ENCODE assay signal across 26 cellular contexts in the genomic region with DNA sequence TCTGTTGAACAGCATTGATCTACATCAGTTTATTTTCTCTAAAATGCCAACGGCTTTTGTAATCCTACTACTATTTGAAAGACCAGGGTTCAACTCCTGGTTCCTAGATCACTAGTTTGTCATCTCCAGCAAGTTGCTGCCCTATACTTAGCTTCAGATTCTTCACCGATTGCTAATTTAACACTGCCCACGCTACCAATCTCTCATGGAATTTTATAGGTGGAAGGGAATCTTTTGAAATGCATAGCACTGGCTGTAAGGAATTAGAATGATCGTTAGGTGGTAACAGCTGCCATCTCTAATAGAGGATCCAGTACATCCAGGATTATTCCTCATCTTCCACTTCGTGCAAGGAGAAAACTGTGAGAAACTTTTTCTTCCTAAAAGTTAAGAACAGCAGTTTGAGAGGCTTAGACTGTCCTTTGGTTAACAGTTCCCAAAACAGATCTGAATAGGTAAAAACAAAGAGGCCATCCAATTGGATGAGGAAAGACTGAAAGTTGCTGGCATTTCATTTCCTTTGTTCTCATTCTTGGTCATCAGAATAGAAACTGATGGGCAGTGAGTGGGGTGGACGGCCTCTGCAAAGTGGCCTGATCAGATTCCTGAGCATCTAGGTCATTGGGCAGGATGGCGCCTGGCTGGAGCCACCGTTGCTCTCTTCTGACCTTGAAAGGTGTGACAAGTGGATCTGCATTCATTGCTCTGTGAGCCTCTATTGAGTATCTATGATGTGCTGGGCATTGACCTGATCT.
DNase-seq lines count a peak whose midpoint lies in the region; ATAC-seq, FAIRE-seq and TF ChIP-seq lines count a peak whose summit lies in the region.
"Had no signal": no experiment of that assay in that cellular context is flagged by ENCODE, and none has a peak within 500 bp of the region (broad histone marks: within the 10 kb centered on the region; RNA-seq: fewer than 3 reads in every experiment).

No MANE protein-coding gene starts in this region.

- H3K27ac ChIP-seq in HepG2 (ENCODE audit: extremely low read length, insufficient read depth, low read length) (no peak overlapping the region), right lobe of liver (no peak overlapping the region), H1 (ENCODE audit: low read depth, low read length) (no peak overlapping the region)
- H3K27ac ChIP-seq: BLaER1 treated with 17β-estradiol and CSF1 and Interleukin-3, amounts not matched to agents 10 nM and 100 nM; breast epithelium; left ventricle myocardium inferior; parathyroid adenoma had no signal

- no peak for FAIRE-seq in HepG2 (lab: Jason Lieb, UNC)
- FAIRE-seq in H1 (lab: Jason Lieb, UNC) = peak; percentile 57
- FAIRE-seq: small intestine had no signal

- TF ChIP-seq POLR2A in HepG2 (IDR thresholded peaks at IDR 0.05; ENCODE audit: insufficient read depth in 1 of 2, low read depth in 2 of 2, low read length in 2 of 2) = no peak
- TF ChIP-seq POLR2A in right lobe of liver (IDR thresholded peaks at IDR 0.05) = no peak
- no peak for TF ChIP-seq POLR2A in H1 (IDR thresholded peaks at IDR 0.05; ENCODE audit: control extremely low read depth in 1 of 2, low read depth in 2 of 2, low read length in 2 of 2)

- H4K20me1 ChIP-seq in HepG2 (ENCODE audit: insufficient read depth, low read length) = no peaks in the 10 kb centered on the region
- H4K20me1 ChIP-seq in H1 (replicated peaks in 1 of 2; ENCODE audit: control insufficient read depth in 1 of 2, insufficient read depth in 2 of 2, low read length in 2 of 2) = no peaks in the 10 kb centered on the region
- H4K20me1 ChIP-seq: BLaER1 treated with 17β-estradiol and CSF1 and Interleukin-3, amounts not matched to agents 10 nM and 100 nM had no signal

- H3K27me3 Mint-ChIP-seq in mesothelial cell of epicardium (ENCODE audit: low read depth) = no peaks in the 10 kb centered on the region

- no peak overlapping the region for H2BK15ac ChIP-seq in H1 (ENCODE audit: low read length)

- peaks cover 30% of the 10 kb centered on the region for H3K4me1 Mint-ChIP-seq in mesothelial cell of epicardium
- H3K4me1 Mint-ChIP-seq: activated naive CD4-positive, alpha-beta T cell treated with anti-CD3 and anti-CD28 coated beads, Interleukin-2, amount 50 U/mL, for 24 hours had no signal

- no peak overlapping the region for H2BK12ac ChIP-seq in H1 (ENCODE audit: low read depth, low read length)

- no TSS peak for BruUV-seq in HepG2 (replicated peaks; lab: Mats Ljungman, UMichigan)

- TF ChIP-seq CTCF in HepG2 (CRISPR knock-in tag; IDR thresholded peaks at IDR 0.05) (no peak), right lobe of liver (IDR thresholded peaks at IDR 0.05) (no peak), H1 (IDR thresholded peaks at IDR 0.05; ENCODE audit: control extremely low read depth in 1 of 3, insufficient read depth in 1 of 3, low read depth in 1 of 3, low read length in 3 of 3) (no peak), mesothelial cell of epicardium (IDR thresholded peaks at IDR 0.05; ENCODE audit: unreplicated experiment) (no peak)

- no peak overlapping the region for H4K5ac ChIP-seq in H1 (ENCODE audit: insufficient read length, low read depth, low read length)

- no peak for TF ChIP-seq EP300 in HepG2 (IDR thresholded peaks at IDR 0.05; ENCODE audit: low read depth in 2 of 2, low read length in 2 of 2)
- TF ChIP-seq EP300 in HepG2 (CRISPR knock-in tag; IDR thresholded peaks at IDR 0.05; ENCODE audit: borderline replicate concordance) = peak; percentile 17; the same call in 1 of the 2 replicates
- no peak for TF ChIP-seq EP300 in H1 (IDR thresholded peaks at IDR 0.05; ENCODE audit: borderline replicate concordance in 1 of 2, low read depth in 2 of 2, low read length in 2 of 2)

- no peak overlapping the region for H4K8ac ChIP-seq in H1 (ENCODE audit: extremely low read depth, insufficient read depth, low read length)

- H3K4me3 ChIP-seq in HepG2 (replicated peaks in 1 of 3; ENCODE audit: insufficient read depth in 1 of 3, low read depth in 2 of 3, low read length in 3 of 3) (no peak overlapping the region), right lobe of liver (no peak overlapping the region), H1 (ENCODE audit: extremely low read depth in 1 of 4, insufficient read depth in 2 of 4, low read depth in 3 of 4, low read length in 4 of 4) (no peak overlapping the region)
- H3K4me3 ChIP-seq: BLaER1 treated with 17β-estradiol and CSF1 and Interleukin-3, amounts not matched to agents 10 nM and 100 nM; breast epithelium; left ventricle myocardium inferior had no signal

- peak; percentile 60 for ATAC-seq in HepG2
- no peak for ATAC-seq in right lobe of liver
- no peak for ATAC-seq in GM19328 (IDR thresholded peaks at IDR 0.05; ENCODE audit: unreplicated experiment)
- ATAC-seq: activated CD8-positive, alpha-beta T cell treated with anti-CD3 and anti-CD28 coated beads, Interleukin-2, amount 10 ng/mL, durations not matched to agents 7 days and 5 days; activated T-cell treated with anti-CD3 and anti-CD28 coated beads, Interleukin-2, amount 50 U/mL, for 4 hours had no signal

- no peak overlapping the region for H3K4me2 ChIP-seq in HepG2 (ENCODE audit: low read depth, low read length)
- no peak overlapping the region; a peak in 2 of 4 replicates for H3K4me2 ChIP-seq in H1 (ENCODE audit: insufficient read depth in 1 of 2, low read depth in 2 of 2, low read length in 2 of 2)
- H3K4me2 ChIP-seq: BLaER1 treated with 17β-estradiol and CSF1 and Interleukin-3, amounts not matched to agents 10 nM and 100 nM had no signal

- H3K36me3 Mint-ChIP-seq in mesothelial cell of epicardium = no peaks in the 10 kb centered on the region

- no peaks in the 10 kb centered on the region for H3K23me2 ChIP-seq in H1 (ENCODE audit: low read depth, low read length)

- H2BK120ac ChIP-seq in H1 (replicated peaks; ENCODE audit: low read depth, low read length) = no peak overlapping the region

- DNase-seq in HepG2 (ENCODE audit: low spot score) = peak; percentile 75
- DNase-seq in right lobe of liver = no peak
- DNase-seq in H1 (ENCODE audit: low read depth in 1 of 2, low spot score in 2 of 2) = peak in 1 of 2 experiments; percentile 17
- DNase-seq in mesothelial cell of epicardium (ENCODE audit: low spot score in 2 of 2, unreplicated experiment in 2 of 2) = no peak
- no peak for DNase-seq in anterior cingulate cortex (lab: John Stamatoyannopoulos, UW)
- DNase-seq in NCI-H345 treated with DMSO at 0.1 percent for 48 hours (lab: John Stamatoyannopoulos, UW; ENCODE audit: unreplicated experiment) = no peak
- no peak for DNase-seq in NCI-H82 (lab: John Stamatoyannopoulos, UW)
- DNase-seq: 8988T; activated CD4-positive, CD25-positive, alpha-beta regulatory T cell; activated CD8-positive, alpha-beta T cell treated with anti-CD3 and anti-CD28 coated beads, Interleukin-2, amount 10 ng/mL, durations not matched to agents 7 days and 5 days; activated T-cell treated with anti-CD3 and anti-CD28 coated beads, Interleukin-2, amount 50 U/mL, for 4 hours; foreskin fibroblast; GOT3; left ventricle myocardium inferior; NCI-H1105 treated with DMSO at 0.1 percent for 48 hours; NCI-H2171 treated with DMSO at 0.1 percent for 48 hours; NCI-H748 treated with DMSO at 0.1 percent for 48 hours; OCI-M1; small intestine; stimulated activated CD8-positive, alpha-beta memory T cell treated with anti-CD3 and anti-CD28 coated beads, Interleukin-4, amount 100 ng/mL, for 48 hours had no signal

- in situ Hi-C loops in HepG2 (cut with HindIII; ENCODE audit: extremely low pct_ligation_motif_present, low pct_unique_long_range_greater_than_20kb) = no loop called here

- H3K23ac ChIP-seq in H1 (ENCODE audit: insufficient read length) = no peak overlapping the region

- no peak overlapping the region for H3K56ac ChIP-seq in H1 (replicated peaks; ENCODE audit: insufficient read length, low read depth, low read length)

- TF ChIP-seq RAD21 in HepG2 (CRISPR knock-in tag; IDR thresholded peaks at IDR 0.05) (no peak), H1 (IDR thresholded peaks at IDR 0.05 in 1 of 2, conservative IDR thresholded peaks at IDR 0.05 in 1 of 2; ENCODE audit: low read depth in 2 of 2, low read length in 2 of 2) (no peak)

- H3K79me2 ChIP-seq in HepG2 (ENCODE audit: insufficient read depth, low read length) = no peaks in the 10 kb centered on the region
- no peaks in the 10 kb centered on the region for H3K79me2 ChIP-seq in H1 (ENCODE audit: control insufficient read depth in 1 of 2, insufficient read depth in 2 of 2, low read length in 2 of 2)
- H3K79me2 ChIP-seq: parathyroid adenoma had no signal

- H4K91ac ChIP-seq in H1 (replicated peaks; ENCODE audit: insufficient read length, low read length) = no peak overlapping the region

- H2AK5ac ChIP-seq in H1 (ENCODE audit: low read depth, low read length) = no peak overlapping the region

- H2BK20ac ChIP-seq in H1 (ENCODE audit: low read length) = no peak overlapping the region

- no peak overlapping the region for H3K4ac ChIP-seq in H1 (replicated peaks; ENCODE audit: insufficient read length, low read depth, low read length)

- H2AFZ ChIP-seq in HepG2 (ENCODE audit: low read length) (no peak overlapping the region), H1 (ENCODE audit: low read length) (peak overlapping the region; percentile 58; the same call in 1 of the 2 replicates)

- H3K9ac ChIP-seq in HepG2 (ENCODE audit: insufficient read depth, low read depth, low read length) (no peak overlapping the region), H1 (replicated peaks in 1 of 4; ENCODE audit: extremely low read depth in 1 of 4, low read depth in 3 of 4, low read length in 3 of 4) (no peak overlapping the region)
- H3K9ac ChIP-seq: BLaER1 treated with 17β-estradiol and CSF1 and Interleukin-3, amounts not matched to agents 10 nM and 100 nM; parathyroid adenoma had no signal

- no peaks in the 10 kb centered on the region for H3K79me1 ChIP-seq in H1 (ENCODE audit: low read depth, low read length)

- no peak overlapping the region for H3K18ac ChIP-seq in H1 (ENCODE audit: extremely low read depth, low read length)

- H3K27ac Mint-ChIP-seq in mesothelial cell of epicardium = peak overlapping the region; percentile 57
- H3K27ac Mint-ChIP-seq: activated CD8-positive, alpha-beta T cell treated with anti-CD3 and anti-CD28 coated beads, Interleukin-2, amount 10 ng/mL, durations not matched to agents 7 days and 5 days; activated naive CD4-positive, alpha-beta T cell treated with anti-CD3 and anti-CD28 coated beads, Interleukin-2, amount 50 U/mL, for 24 hours; dendritic cell treated with granulocyte-macrophage colony-stimulating factor and Interleukin-4, amounts not matched to agents 40 ng/mL and 50 ng/mL, for 4 days had no signal

- H3K9me3 Mint-ChIP-seq in mesothelial cell of epicardium = no peaks in the 10 kb centered on the region
- H3K9me3 Mint-ChIP-seq: activated naive CD4-positive, alpha-beta T cell treated with anti-CD3 and anti-CD28 coated beads, Interleukin-2, amount 50 U/mL, for 24 hours; activated T-cell treated with anti-CD3 and anti-CD28 coated beads, Interleukin-2, amount 50 U/mL, for 4 hours; dendritic cell treated with granulocyte-macrophage colony-stimulating factor and Interleukin-4, amounts not matched to agents 40 ng/mL and 50 ng/mL, for 4 days had no signal

- no peak overlapping the region for H2BK5ac ChIP-seq in H1 (ENCODE audit: low read depth, low read length)

- peaks cover 34% of the 10 kb centered on the region for H3K4me1 ChIP-seq in HepG2 (ENCODE audit: insufficient read depth, low read length)
- H3K4me1 ChIP-seq in right lobe of liver = no peaks in the 10 kb centered on the region
- peaks cover 7 to 9% (median 8%) of the 10 kb centered on the region in 4 experiments; a peak in 6 of 7 replicates for H3K4me1 ChIP-seq in H1 (replicated peaks in 1 of 4; ENCODE audit: control insufficient read depth in 3 of 4, insufficient read depth in 4 of 4, low read length in 3 of 4)
- H3K4me1 ChIP-seq: BLaER1 treated with 17β-estradiol and CSF1 and Interleukin-3, amounts not matched to agents 10 nM and 100 nM; breast epithelium; left ventricle myocardium inferior had no signal

- POLR2A ChIA-PET in HepG2 (lab: Yijun Ruan, JAX) = no interaction called here
- POLR2A ChIA-PET in H1 (lab: Charles Lee; ENCODE audit: partially characterized antibody) = interaction anchor here (0.7 kb wide), 1 partner anchor 27 kb away, joined by 3 read pairs; no protein-coding TSS in a partner anchor

- H3K27me3 ChIP-seq in HepG2 (ENCODE audit: control insufficient read depth in 1 of 2, insufficient read depth in 2 of 2, low read length in 2 of 2) (no peaks in the 10 kb centered on the region), right lobe of liver (no peaks in the 10 kb centered on the region), H1 (replicated peaks in 1 of 4; ENCODE audit: control insufficient read depth in 3 of 4, extremely low read depth in 1 of 4, insufficient read depth in 3 of 4, low read length in 3 of 4) (no peaks in the 10 kb centered on the region)
- H3K27me3 ChIP-seq: BLaER1 treated with 17β-estradiol and CSF1 and Interleukin-3, amounts not matched to agents 10 nM and 100 nM; breast epithelium had no signal

- no peaks in the 10 kb centered on the region for H3K9me3 ChIP-seq in HepG2 (ENCODE audit: low read length)
- H3K9me3 ChIP-seq in right lobe of liver = no peaks in the 10 kb centered on the region
- H3K9me3 ChIP-seq in H1 (ENCODE audit: insufficient read depth in 2 of 2, low read depth in 1 of 2, low read length in 1 of 2) = no peaks in the 10 kb centered on the region
- H3K9me3 ChIP-seq: breast epithelium, left ventricle myocardium inferior had no signal

- 38% methylated on average over 8 of the region's 8 CpGs for WGBS in HepG2 (ENCODE audit: low lambda C conversion rate)
- WGBS in right lobe of liver (ENCODE audit: insufficient coverage, low coverage, low lambda C conversion rate, missing lambda C conversion rate) = 63% methylated on average over 6 of the region's 8 CpGs
- 65% methylated on average over 8 of the region's 8 CpGs; no CpG with 5 or more reads in 1 of the 2 experiments for WGBS in H1 (ENCODE audit: extremely low coverage in 1 of 2, insufficient coverage in 1 of 2, insufficient read length in 1 of 2, insufficient replicate concordance in 2 of 2, low coverage in 1 of 2, low lambda C conversion rate in 2 of 2, missing lambda C conversion rate in 1 of 2), 2 experiments

- no peaks in the 10 kb centered on the region for H3K36me3 ChIP-seq in HepG2 (replicated peaks in 1 of 2; ENCODE audit: control insufficient read depth in 1 of 2, insufficient read depth in 2 of 2, low read length in 2 of 2)
- no peaks in the 10 kb centered on the region for H3K36me3 ChIP-seq in right lobe of liver
- no peaks in the 10 kb centered on the region for H3K36me3 ChIP-seq in H1 (ENCODE audit: control insufficient read depth in 2 of 4, insufficient read depth in 4 of 4, low read length in 3 of 4)
- H3K36me3 ChIP-seq: BLaER1 treated with 17β-estradiol and CSF1 and Interleukin-3, amounts not matched to agents 10 nM and 100 nM; breast epithelium; left ventricle myocardium inferior had no signal

- H3K14ac ChIP-seq in H1 (ENCODE audit: insufficient read length) = no peak overlapping the region

- H3K4me3 Mint-ChIP-seq in mesothelial cell of epicardium = no peak overlapping the region
- H3K4me3 Mint-ChIP-seq: activated CD8-positive, alpha-beta T cell treated with anti-CD3 and anti-CD28 coated beads, Interleukin-2, amount 10 ng/mL, durations not matched to agents 7 days and 5 days; activated naive CD4-positive, alpha-beta T cell treated with anti-CD3 and anti-CD28 coated beads, Interleukin-2, amount 50 U/mL, for 24 hours; activated T-cell treated with anti-CD3 and anti-CD28 coated beads, Interleukin-2, amount 50 U/mL, for 4 hours; dendritic cell treated with granulocyte-macrophage colony-stimulating factor and Interleukin-4, amounts not matched to agents 40 ng/mL and 50 ng/mL, for 4 days had no signal

- intact Hi-C loops in HepG2 (cut with micrococcal nuclease; ENCODE audit: unreplicated experiment) (no loop called here), right lobe of liver (cut with DNase I) (no loop called here)

- CTCF ChIA-PET in HepG2 (lab: Yijun Ruan, JAX; ENCODE audit: low intra/inter-chr PET ratio, low total read pairs) (no interaction called here), H1 (lab: Charles Lee; ENCODE audit: partially characterized antibody) (interaction anchor here (0.5 to 2.0 kb wide), 6 partner anchors 12 to 412 kb away, joined by 3 to 6 read pairs (median 4); no protein-coding TSS in a partner anchor)
